In genomic region chr16:10770907-10771306, GRCh38 we compare ENCODE assay signal across 1 cellular context.
A peak's percentile ranks its signal among the peaks of the same experiment; 100 is the strongest.
TF ChIP-seq lines count a peak whose summit lies in the region.

No MANE protein-coding gene starts in this region.

TF ChIP-seq in HepG2, 621 proteins besides CTCF, POLR2A, EP300 and RAD21:
- TF ChIP-seq CEBPB (IDR thresholded peaks at IDR 0.05; ENCODE audit: borderline replicate concordance, low read depth, low read length) (peak; percentile 78; the same call in 1 of the 2 replicates), TCF7L2 (IDR thresholded peaks at IDR 0.05; ENCODE audit: low read depth, low read length) (no peak), CEBPG (CRISPR knock-in tag; IDR thresholded peaks at IDR 0.05) (no peak)
TF ChIP-seq in HepG2: peak in this region for 1.
